17 cellular contexts compared by ENCODE assay signal in genomic region chr2:28454016-28454930, GRCh38. TPM values are rescaled to one million over a fixed set of nuclear protein-coding genes. Genes with fewer than 3 reads are reported as not detected.
DNase-seq lines count a peak whose midpoint lies in the region; ATAC-seq and TF ChIP-seq lines count a peak whose summit lies in the region.
"Had no signal": no experiment of that assay in that cellular context is flagged by ENCODE, and none has a peak within 500 bp of the region (broad histone marks: within the 10 kb centered on the region; RNA-seq: fewer than 3 reads in every experiment).

No MANE protein-coding gene starts in this region.

- peaks cover 0 to 4% of the 10 kb centered on the region in 2 donors for H3K4me1 ChIP-seq in breast epithelium
- H3K4me1 ChIP-seq: testis had no signal

- no peaks in the 10 kb centered on the region for H3K9me3 ChIP-seq in breast epithelium
- H3K9me3 ChIP-seq: ovary, testis had no signal

- ATAC-seq in GM21825 (IDR thresholded peaks at IDR 0.05; ENCODE audit: unreplicated experiment) = no peak

- in situ Hi-C loops in ACHN (cut with HindIII; ENCODE audit: low pct_ligation_motif_present, low pct_unique_long_range_greater_than_20kb, low sequenced_read_pairs) = no loop called here

- no peaks in the 10 kb centered on the region for H3K36me3 ChIP-seq in breast epithelium
- H3K36me3 ChIP-seq: ovary had no signal

- H3K27me3 ChIP-seq in breast epithelium = no peaks in the 10 kb centered on the region
- H3K27me3 ChIP-seq: ovary, testis had no signal

- intact Hi-C loops in breast epithelium (cut with DNase I; ENCODE audit: low total_unique reads) = no loop called here

- peak in 1 of 3 donors; percentile 31 for TF ChIP-seq CTCF in breast epithelium (IDR thresholded peaks at IDR 0.05)

- peak overlapping the region; percentile 15 to 50 for H3K27ac ChIP-seq in breast epithelium
- H3K27ac ChIP-seq: 22Rv1, ovary, testis had no signal

- TF ChIP-seq POLR2A in breast epithelium (IDR thresholded peaks at IDR 0.05) = no peak

- DNase-seq in NCI-H146 (lab: John Stamatoyannopoulos, UW) (peak; percentile 33), NCI-H146 treated with DMSO at 0.1 percent for 48 hours (lab: John Stamatoyannopoulos, UW; ENCODE audit: unreplicated experiment) (no peak), breast epithelium (ENCODE audit: low spot score in 2 of 2) (peak in 1 of 2 donors; percentile 62), islet precursor cell (peak; percentile 83), ureter (ENCODE audit: low spot score) (peak; percentile 85), ACHN (no peak), T-helper 1 cell (no peak)
- DNase-seq: C1 segment of cervical spinal cord; H9; NCI-H2081; NCI-H510A treated with DMSO at 0.1 percent for 48 hours; ovary; stimulated activated CD4-positive, alpha-beta T cell treated with anti-CD3 and anti-CD28 coated beads, Interleukin-4, amount 100 ng/mL, for 24 hours; T1000; testis had no signal

- no peak overlapping the region for H3K4me3 ChIP-seq in breast epithelium
- H3K4me3 ChIP-seq: ovary, testis had no signal

RNA-seq across cellular contexts. Expression of gene PLB1, which starts 41.6 kb away (rescaled TPM):
- total RNA-seq in breast epithelium (10 to 100 TPM in 1 of 3 donors, 1 to 10 TPM in 2; 5.6 to 11.9 (median 8.8) TPM), ureter (9.9 TPM)
- total RNA-seq: H9 had no signal

Comparison
In these comparisons a context has a peak if more than half of its experiments do, and no peak if none do; other contexts are left out.
1. DNase-seq: peak in NCI-H146 (single experiment), islet precursor cell (single experiment) and ureter (single experiment); none in NCI-H146 treated with DMSO at 0.1 percent for 48 hours (single experiment), ACHN (single experiment) and T-helper 1 cell (0 of 5).